In the genomic region with DNA sequence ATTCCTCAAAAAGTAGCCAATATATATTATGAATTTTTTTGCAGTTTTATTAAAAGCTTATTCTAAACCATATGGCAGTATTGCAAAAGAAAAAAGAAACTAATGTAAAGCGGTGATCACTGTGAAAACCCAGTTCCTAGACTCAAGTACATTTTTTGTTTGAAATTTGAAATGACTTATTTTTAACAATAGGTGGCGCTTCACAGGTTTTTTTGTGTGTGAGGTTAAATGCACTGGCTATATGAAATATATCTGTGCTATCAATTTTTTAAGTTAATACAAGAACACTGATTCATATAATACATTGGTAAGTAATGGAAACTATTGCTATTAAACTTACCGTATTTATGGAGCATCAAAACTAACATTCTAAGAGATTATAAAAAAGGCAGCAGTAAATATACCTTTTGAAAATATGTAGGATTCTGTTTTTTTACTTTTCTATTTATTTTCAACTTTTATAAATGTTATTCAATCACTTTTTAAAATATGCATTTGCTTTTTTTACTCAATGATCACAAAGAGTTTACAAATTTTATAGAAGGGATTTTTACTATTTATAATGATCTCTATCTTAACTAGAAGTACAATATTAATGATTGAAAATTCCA, we compare ENCODE assay signal across 8 cellular contexts. TPM values are rescaled to one million over a fixed set of nuclear protein-coding genes. Genes with fewer than 3 reads are reported as not detected.
DNase-seq lines count a peak whose midpoint lies in the region; ATAC-seq, FAIRE-seq and TF ChIP-seq lines count a peak whose summit lies in the region.

No MANE protein-coding gene starts in this region.

- intact Hi-C loops in Right ventricle myocardium inferior (cut with DNase I) (loop anchor here (10.0 kb wide), 1 partner anchor 286 kb away; no protein-coding TSS in a partner anchor), sciatic nerve (cut with DNase I) (no loop called here)

- ATAC-seq in GM23338 (no peak), GM18511 (IDR thresholded peaks at IDR 0.05; ENCODE audit: unreplicated experiment) (no peak), Right ventricle myocardium inferior (no peak), sciatic nerve (no peak)

- TF ChIP-seq CTCF in BE2C (IDR thresholded peaks at IDR 0.05; ENCODE audit: low read depth, low read length) (peak; percentile 58), GM23338 (conservative IDR thresholded peaks at IDR 0.05; ENCODE audit: low read depth in 2 of 2) (peak; percentile 44 to 78)

- H3K4me3 ChIP-seq in BE2C (ENCODE audit: low read depth, low read length) (no peak overlapping the region), GM23338 (no peak overlapping the region)

- no peaks in the 10 kb centered on the region for H3F3A ChIP-seq in GM23338 (replicated peaks; ENCODE audit: low read depth)

- no peaks in the 10 kb centered on the region for H3K9me3 Mint-ChIP-seq in GM23338

- H3K27me3 Mint-ChIP-seq in GM23338 (ENCODE audit: insufficient read depth, low read depth, poor library complexity): peaks cover 4% of the 10 kb centered on the region

- no peaks in the 10 kb centered on the region for H3K79me2 ChIP-seq in GM23338 (replicated peaks; ENCODE audit: insufficient read depth)

- no peak overlapping the region for H3K27ac Mint-ChIP-seq in GM23338

- H4K20me1 ChIP-seq in GM23338 (replicated peaks; ENCODE audit: insufficient read depth): no peaks in the 10 kb centered on the region

- H3K9me3 ChIP-seq in BE2C: no peaks in the 10 kb centered on the region

- H3K9me2 ChIP-seq in GM23338 (ENCODE audit: insufficient read depth): no peaks in the 10 kb centered on the region

- no peak overlapping the region for H2AFZ ChIP-seq in GM23338

- H3K4me1 Mint-ChIP-seq in GM23338: peaks cover 9% of the 10 kb centered on the region

- DNase-seq in BE2C (no peak), GM23338 (ENCODE audit: low spot score) (peak; percentile 38), SK-N-DZ (ENCODE audit: low spot score) (peak; percentile 22), 8988T (no peak), Right ventricle myocardium inferior (ENCODE audit: missing footprints) (no peak), sciatic nerve (ENCODE audit: low spot score) (no peak)

- FAIRE-seq in islet of Langerhans (lab: Jason Lieb, UNC): peak; percentile 99

- no peak overlapping the region for H3K4me3 Mint-ChIP-seq in GM23338

- no peaks in the 10 kb centered on the region for H3K36me3 Mint-ChIP-seq in GM23338 (ENCODE audit: low read depth)

- H3K27ac ChIP-seq in GM23338 (ENCODE audit: low read depth): no peak overlapping the region

- H3K4me1 ChIP-seq in BE2C (no peaks in the 10 kb centered on the region), GM23338 (ENCODE audit: insufficient read depth) (peaks cover 15% of the 10 kb centered on the region)

- H3K36me3 ChIP-seq in BE2C (no peaks in the 10 kb centered on the region), GM23338 (ENCODE audit: insufficient read depth) (no peaks in the 10 kb centered on the region)

- H3K27me3 ChIP-seq in BE2C (peaks cover 19% of the 10 kb centered on the region), GM23338 (ENCODE audit: insufficient read depth) (no peaks in the 10 kb centered on the region)

- no peak overlapping the region for H3K4me2 ChIP-seq in GM23338

TF ChIP-seq in GM23338, 12 proteins besides CTCF, POLR2A, EP300 and RAD21:
- TF ChIP-seq ZNF114 (CRISPR knock-in tag; IDR thresholded peaks at IDR 0.05) (no peak), STAT1 (IDR thresholded peaks at IDR 0.05; ENCODE audit: unreplicated experiment) (no peak), NANOG (IDR thresholded peaks at IDR 0.05; ENCODE audit: borderline replicate concordance) (no peak), EZH2 (IDR thresholded peaks at IDR 0.05; ENCODE audit: low read depth, unreplicated experiment) (no peak), REST (IDR thresholded peaks at IDR 0.05; ENCODE audit: unreplicated experiment) (no peak), ZNF331 (CRISPR knock-in tag; IDR thresholded peaks at IDR 0.05; ENCODE audit: low read depth) (no peak), CREB1 (CRISPR knock-in tag; IDR thresholded peaks at IDR 0.05; ENCODE audit: low read depth) (no peak), POLR2AphosphoS5 (IDR thresholded peaks at IDR 0.05; ENCODE audit: low read depth) (no peak)

RNA-seq across cellular contexts. Expression of gene SPRY1, which starts 5.6 kb away (rescaled TPM):
- polyA plus RNA-seq in BE2C (2012; ENCODE audit: insufficient read depth, insufficient read length, low read depth): not detected
- 62.8 and 67.2 TPM in 2 replicates for total RNA-seq in GM23338 (2014; rRNA removed; shearing (Covaris generic))
- polyA plus RNA-seq in GM23338 (2016; fragmentation: Nextera tagmentation; extraction: Ambion mirVana): 103 and 110 TPM in 2 replicates
- polyA plus RNA-seq in SK-N-DZ (2014; cell fraction: cytosol; rRNA removed): 2.2 and 2.6 TPM in 2 replicates
- polyA plus RNA-seq in SK-N-DZ (2014; cell fraction: nucleus; rRNA removed): 1.9 and 4.1 TPM in 2 replicates
- total RNA-seq in Right ventricle myocardium inferior (37.0 TPM), sciatic nerve (146 TPM)

Comparison
In these comparisons a context has a peak if more than half of its experiments do, and no peak if none do; other contexts are left out.
1. DNase-seq: peak in GM23338 (single experiment) and SK-N-DZ (single experiment); none in BE2C (single experiment), 8988T (single experiment), Right ventricle myocardium inferior (single experiment) and sciatic nerve (single experiment).